8 cellular contexts compared by ENCODE assay signal in genomic region chr10:95406651-95407280, GRCh38.
A peak's percentile ranks its signal among the peaks of the same experiment; 100 is the strongest.
DNase-seq lines count a peak whose midpoint lies in the region; ATAC-seq and TF ChIP-seq lines count a peak whose summit lies in the region.

No MANE protein-coding gene starts in this region.

- ATAC-seq in heart left ventricle, result peak; percentile 65 to 83 (median 75)

- intact Hi-C loops in heart left ventricle (cut with DNase I), result no loop called here
- intact Hi-C loops in stomach (cut with DNase I; ENCODE audit: low total_unique reads), result no loop called here

- H3K4me3 ChIP-seq in heart left ventricle (no peak overlapping the region), stomach (no peak overlapping the region), SJCRH30 (no peak overlapping the region)

- H3K27ac ChIP-seq in heart left ventricle, result peak overlapping the region; percentile 63 to 98 (median 90)
- peak overlapping the region; percentile 79 to 95 (median 85) for H3K27ac ChIP-seq in stomach
- no peak overlapping the region for H3K27ac ChIP-seq in SJCRH30

- CTCF ChIA-PET in HEK293T (lab: Yijun Ruan, JAX), result no interaction called here

- H3K9me3 ChIP-seq in heart left ventricle (no peaks in the 10 kb centered on the region), stomach (no peaks in the 10 kb centered on the region), SJCRH30 (replicated peaks) (no peaks in the 10 kb centered on the region)

- POLR2A ChIA-PET in HEK293T (lab: Yijun Ruan, JAX), result no interaction called here

- TF ChIP-seq EP300 in stomach (IDR thresholded peaks at IDR 0.05), result peak; percentile 10

- H3K4me1 ChIP-seq in heart left ventricle (peaks cover 20 to 80% (median 64%) of the 10 kb centered on the region in 12 donors), stomach (peaks cover 48 to 75% (median 64%) of the 10 kb centered on the region in 4 donors), SJCRH30 (no peaks in the 10 kb centered on the region)

- TF ChIP-seq POLR2A in heart left ventricle (IDR thresholded peaks at IDR 0.05), result peak in 1 of 2 donors; percentile 63
- TF ChIP-seq POLR2A in stomach (IDR thresholded peaks at IDR 0.05), result no peak

- H3K36me3 ChIP-seq in heart left ventricle (peaks cover 0 to 85% (median 39%) of the 10 kb centered on the region in 9 donors), stomach (peaks cover 11 to 53% (median 41%) of the 10 kb centered on the region in 4 donors), SJCRH30 (no peaks in the 10 kb centered on the region)

- 40 to 65% (median 54%) methylated on average over 10 to 11 of the region's 11 CpGs for WGBS in heart left ventricle, 4 donors
- whole genome bisulfite sequencing in stomach, 5 donors, result 30 to 50% (median 33%) methylated on average over 11 of the region's 11 CpGs

- DNase-seq in HT1080 (ENCODE audit: low read depth) (peak; percentile 68), SHP77 treated with DMSO at 0.1 percent for 48 hours (lab: John Stamatoyannopoulos, UW) (peak; percentile 90), heart left ventricle (peak; percentile 80 to 94 (median 88)), stomach (peak; percentile 95), SJCRH30 (no peak), kidney glomerular epithelial cell (lab: John Stamatoyannopoulos, UW) (no peak), HEK293T (ENCODE audit: extremely low spot score) (no peak)
- no peak for DNase-seq in stimulated activated CD4-positive, alpha-beta T cell treated with anti-CD3 and anti-CD28 coated beads, Interleukin-1b, Interleukin-23, amount 100 ng/mL, for 48 hours

- H3K27me3 ChIP-seq in heart left ventricle (no peaks in the 10 kb centered on the region), stomach (no peaks in the 10 kb centered on the region), SJCRH30 (no peaks in the 10 kb centered on the region)

- TF ChIP-seq CTCF in heart left ventricle (IDR thresholded peaks at IDR 0.05), result no peak
- TF ChIP-seq CTCF in stomach (IDR thresholded peaks at IDR 0.05), result no peak

TF ChIP-seq in HEK293T, 16 proteins besides CTCF, POLR2A, EP300 and RAD21:
- TF ChIP-seq LEF1 (IDR thresholded peaks at IDR 0.05; ENCODE audit: borderline replicate concordance) (no peak), L3MBTL2 (conservative IDR thresholded peaks at IDR 0.05) (no peak), ARNT (IDR thresholded peaks at IDR 0.05) (no peak), BHLHE40 (IDR thresholded peaks at IDR 0.05; ENCODE audit: borderline replicate concordance) (no peak), ELF4 (IDR thresholded peaks at IDR 0.05) (no peak), FOXM1 (IDR thresholded peaks at IDR 0.05; ENCODE audit: borderline replicate concordance) (no peak), NFRKB (IDR thresholded peaks at IDR 0.05) (no peak), HDGF (IDR thresholded peaks at IDR 0.05; ENCODE audit: borderline replicate concordance) (no peak), FOXK2 (IDR thresholded peaks at IDR 0.05) (no peak), TARDBP (IDR thresholded peaks at IDR 0.05) (no peak), ZNF384 (IDR thresholded peaks at IDR 0.05) (no peak), SP1 (IDR thresholded peaks at IDR 0.05) (no peak), FOXA1 (IDR thresholded peaks at IDR 0.05) (no peak), SUZ12 (IDR thresholded peaks at IDR 0.05) (no peak), CTBP1 (IDR thresholded peaks at IDR 0.05; ENCODE audit: borderline replicate concordance) (no peak), PKNOX1 (IDR thresholded peaks at IDR 0.05) (no peak)

Comparison
In these comparisons a context has a peak if more than half of its experiments do, and no peak if none do; other contexts are left out.
1. DNase-seq: peak in HT1080 (single experiment), SHP77 treated with DMSO at 0.1 percent for 48 hours (single experiment), heart left ventricle (5 of 5) and stomach (single experiment); none in SJCRH30 (0 of 2), stimulated activated CD4-positive, alpha-beta T cell treated with anti-CD3 and anti-CD28 coated beads, Interleukin-1b, Interleukin-23, amount 100 ng/mL, for 48 hours (single experiment), kidney glomerular epithelial cell (single experiment) and HEK293T (single experiment).